ENCODE assay signal across 8 cellular contexts in genomic region chr9:28774433-28775029, GRCh38.
DNase-seq lines count a peak whose midpoint lies in the region; ATAC-seq, FAIRE-seq and TF ChIP-seq lines count a peak whose summit lies in the region.

No MANE protein-coding gene starts in this region.

- H3K14ac ChIP-seq in H9 (ENCODE audit: insufficient read depth, low read length): no peak overlapping the region

- no peak overlapping the region for H3K56ac ChIP-seq in H9 (ENCODE audit: insufficient read length, low read depth, low read length)

- no peak overlapping the region for H3K4me3 Mint-ChIP-seq in CD14-positive monocyte
- H3K4me3 Mint-ChIP-seq in H9: no peak overlapping the region

- H3K9ac ChIP-seq in H9 (ENCODE audit: extremely low read depth, insufficient read length, low read length): no peak overlapping the region

- no peaks in the 10 kb centered on the region for H3K79me2 ChIP-seq in H9 (ENCODE audit: insufficient read depth, low read length)

- H3K27me3 ChIP-seq in H9 (ENCODE audit: insufficient read depth, low read length): no peaks in the 10 kb centered on the region
- no peaks in the 10 kb centered on the region for H3K27me3 ChIP-seq in pancreas

- no peak overlapping the region for H3K4me3 ChIP-seq in pancreas

- H3K23ac ChIP-seq in H9 (ENCODE audit: insufficient read length, low read depth, low read length): no peak overlapping the region

- no peak overlapping the region for H2BK15ac ChIP-seq in H9 (ENCODE audit: low read depth, low read length)

- intact Hi-C loops in CD14-positive monocyte (cut with micrococcal nuclease): no loop called here
- intact Hi-C loops in pancreas (cut with DNase I): no loop called here

- H2AK5ac ChIP-seq in H9 (ENCODE audit: insufficient read length, low read length): no peak overlapping the region

- H3K4me2 ChIP-seq in H9 (ENCODE audit: insufficient read depth, insufficient read length, low read length): no peak overlapping the region

- peak; percentile 71 for FAIRE-seq in pancreas (lab: Jason Lieb, UNC)

- no peak for DNase-seq in CD14-positive monocyte (ENCODE audit: low spot score)
- DNase-seq in H9: no peak
- DNase-seq in NCI-H446 treated with DMSO at 0.1 percent for 48 hours (lab: John Stamatoyannopoulos, UW): peak; percentile 73
- peak; percentile 14 for DNase-seq in dermis microvascular lymphatic vessel endothelial cell (ENCODE audit: low read depth in 2 of 2)
- DNase-seq in pancreas: no peak
- no peak for DNase-seq in NCI-H226
- DNase-seq in effector CD8-positive, alpha-beta T cell (lab: John Stamatoyannopoulos, UW): no peak

- H3K18ac ChIP-seq in H9 (ENCODE audit: insufficient read length, low read depth, low read length): no peak overlapping the region

- H3K36me3 Mint-ChIP-seq in CD14-positive monocyte (no peaks in the 10 kb centered on the region), H9 (ENCODE audit: insufficient read depth in 1 of 3, low read depth in 3 of 3) (no peaks in the 10 kb centered on the region)

- H2BK20ac ChIP-seq in H9 (ENCODE audit: low read depth, low read length, poor library complexity, severe bottlenecking): no peak overlapping the region

- no peak overlapping the region for H3K4ac ChIP-seq in H9 (ENCODE audit: low read depth, low read length)

- peaks cover 0 to 1% (median 1%) of the 10 kb centered on the region in 3 donors for H3K27me3 Mint-ChIP-seq in CD14-positive monocyte (ENCODE audit: low read depth in 3 of 3)
- no peaks in the 10 kb centered on the region for H3K27me3 Mint-ChIP-seq in H9 (ENCODE audit: low read depth)

- ATAC-seq in pancreas: peak in 3 of 4 donors; percentile 32 to 46 (median 42)
- ATAC-seq in GM18907 (IDR thresholded peaks at IDR 0.05; ENCODE audit: unreplicated experiment): no peak

- TF ChIP-seq CTCF in CD14-positive monocyte (IDR thresholded peaks at IDR 0.05) (peak; percentile 42), H9 (conservative IDR thresholded peaks at IDR 0.05) (peak; percentile 82), pancreas (IDR thresholded peaks at IDR 0.05) (peak in 3 of 4 donors; percentile 9 to 41 (median 41))

- H4K91ac ChIP-seq in H9 (ENCODE audit: insufficient read length, low read depth, low read length): no peak overlapping the region

- no peaks in the 10 kb centered on the region for H3K36me3 ChIP-seq in pancreas

- no peak overlapping the region for H4K5ac ChIP-seq in H9 (ENCODE audit: insufficient read length, low read depth, low read length)

- no peak overlapping the region for H3K27ac ChIP-seq in H9 (ENCODE audit: insufficient read length, low read depth, low read length)
- H3K27ac ChIP-seq in pancreas: no peak overlapping the region

- H3K27ac Mint-ChIP-seq in CD14-positive monocyte (no peak overlapping the region), H9 (no peak overlapping the region)

- H2AFZ ChIP-seq in H9 (ENCODE audit: low read length): no peak overlapping the region

- no peak overlapping the region for H2BK12ac ChIP-seq in H9 (ENCODE audit: insufficient read length, low read depth, low read length)

- WGBS in H9 (ENCODE audit: extremely low coverage, insufficient read length, low lambda C conversion rate): no CpG with 5 or more reads among the region's 5 CpGs
- 22% methylated on average over 5 of the region's 5 CpGs for WGBS in pancreas, 2 donors

- H2BK120ac ChIP-seq in H9 (ENCODE audit: low read depth, low read length, poor library complexity, severe bottlenecking): no peak overlapping the region

- H4K20me1 ChIP-seq in H9 (ENCODE audit: control insufficient read depth, insufficient read depth, insufficient read length): no peaks in the 10 kb centered on the region

- peaks cover 2% of the 10 kb centered on the region; the same call in 1 of the 2 replicates for H3K4me1 ChIP-seq in H9 (ENCODE audit: insufficient read depth, low read length)
- H3K4me1 ChIP-seq in pancreas: no peaks in the 10 kb centered on the region

- H3K9me3 ChIP-seq in H9 (ENCODE audit: control insufficient read depth, low read depth, low read length): no peaks in the 10 kb centered on the region
- H3K9me3 ChIP-seq in pancreas: no peaks in the 10 kb centered on the region

- H3K9me3 Mint-ChIP-seq in CD14-positive monocyte: peaks cover 0 to 4% (median 0%) of the 10 kb centered on the region in 7 donors
- no peaks in the 10 kb centered on the region for H3K9me3 Mint-ChIP-seq in H9

- no peak overlapping the region for H4K8ac ChIP-seq in H9 (replicated peaks; ENCODE audit: insufficient read length, low read depth, low read length)

- no peak overlapping the region for H2BK5ac ChIP-seq in H9 (ENCODE audit: insufficient read length, low read length)

- H3K23me2 ChIP-seq in H9 (ENCODE audit: insufficient read length, low read depth, low read length, poor library complexity, severe bottlenecking): no peaks in the 10 kb centered on the region

- H3K79me1 ChIP-seq in H9 (ENCODE audit: insufficient read depth, low read depth, low read length, poor library complexity, severe bottlenecking): no peaks in the 10 kb centered on the region

- H3K4me1 Mint-ChIP-seq in CD14-positive monocyte: no peaks in the 10 kb centered on the region
- peaks cover 8% of the 10 kb centered on the region in 2 experiments for H3K4me1 Mint-ChIP-seq in H9

- H3T11ph ChIP-seq in H9 (ENCODE audit: low read length): no peak overlapping the region

Comparison
In these comparisons a context has a peak if more than half of its experiments do, and no peak if none do; other contexts are left out.
1. DNase-seq: peak in NCI-H446 treated with DMSO at 0.1 percent for 48 hours (single experiment) and dermis microvascular lymphatic vessel endothelial cell (2 of 2); none in CD14-positive monocyte (single experiment), H9 (single experiment), pancreas (0 of 6), NCI-H226 (single experiment) and effector CD8-positive, alpha-beta T cell (single experiment).
2. Peak in every context shown above with its lines, with median percentiles within 50 percentile points of each other: CTCF ChIP-seq.